ENCODE assay signal across 14 cellular contexts in genomic region chr11:71117311-71117710, GRCh38.
"Had no signal": no experiment of that assay in that cellular context is flagged by ENCODE, and none has a peak within 500 bp of the region (broad histone marks: within the 10 kb centered on the region; RNA-seq: fewer than 3 reads in every experiment).

No MANE protein-coding gene starts in this region.

- H3K27ac ChIP-seq: esophagus muscularis mucosa, testis had no signal

- DNase-seq: activated CD4-positive, alpha-beta T cell treated with anti-CD3 and anti-CD28 coated beads, Interleukin-2, amount 50 U/mL, for 1 hour; activated CD4-positive, CD25-positive, alpha-beta regulatory T cell; activated naive CD4-positive, alpha-beta T cell treated with anti-CD3 and anti-CD28 coated beads for 36 hours; activated T-cell treated with anti-CD3 and anti-CD28 coated beads for 4 hours; body of pancreas; cerebellar nuclear complex; head of caudate nucleus; left ventricle myocardium superior; stimulated activated CD4-positive, alpha-beta T cell treated with anti-CD3 and anti-CD28 coated beads, Interleukin-15, amount 100 ng/mL, for 24 hours; stimulated activated CD4-positive, alpha-beta T cell treated with anti-CD3 and anti-CD28 coated beads, Interleukin-4, amount 100 ng/mL, for 4 hours; stimulated activated naive CD8-positive, alpha-beta T cell treated with anti-CD3 and anti-CD28 coated beads, Interleukin-15, amount 100 ng/mL, for 72 hours; testis had no signal

- H3K9me3 ChIP-seq: body of pancreas, esophagus muscularis mucosa, testis had no signal

- H3K27me3 ChIP-seq: body of pancreas, testis had no signal

- H3K4me1 ChIP-seq: esophagus muscularis mucosa, testis had no signal

- H3K4me3 ChIP-seq: body of pancreas, esophagus muscularis mucosa, testis had no signal

- ATAC-seq: activated T-helper 17 cell treated with anti-CD3 and anti-CD28 coated beads, Interleukin-2, amount 50 U/mL, for 72 hours; body of pancreas; left ventricle myocardium superior; stimulated activated naive CD8-positive, alpha-beta T cell treated with anti-CD3 and anti-CD28 coated beads, Interleukin-15, amount 100 ng/mL, for 72 hours had no signal

- H3K36me3 ChIP-seq: esophagus muscularis mucosa had no signal
